Comparison of ENCODE assay signal across 15 cellular contexts in the genomic region with DNA sequence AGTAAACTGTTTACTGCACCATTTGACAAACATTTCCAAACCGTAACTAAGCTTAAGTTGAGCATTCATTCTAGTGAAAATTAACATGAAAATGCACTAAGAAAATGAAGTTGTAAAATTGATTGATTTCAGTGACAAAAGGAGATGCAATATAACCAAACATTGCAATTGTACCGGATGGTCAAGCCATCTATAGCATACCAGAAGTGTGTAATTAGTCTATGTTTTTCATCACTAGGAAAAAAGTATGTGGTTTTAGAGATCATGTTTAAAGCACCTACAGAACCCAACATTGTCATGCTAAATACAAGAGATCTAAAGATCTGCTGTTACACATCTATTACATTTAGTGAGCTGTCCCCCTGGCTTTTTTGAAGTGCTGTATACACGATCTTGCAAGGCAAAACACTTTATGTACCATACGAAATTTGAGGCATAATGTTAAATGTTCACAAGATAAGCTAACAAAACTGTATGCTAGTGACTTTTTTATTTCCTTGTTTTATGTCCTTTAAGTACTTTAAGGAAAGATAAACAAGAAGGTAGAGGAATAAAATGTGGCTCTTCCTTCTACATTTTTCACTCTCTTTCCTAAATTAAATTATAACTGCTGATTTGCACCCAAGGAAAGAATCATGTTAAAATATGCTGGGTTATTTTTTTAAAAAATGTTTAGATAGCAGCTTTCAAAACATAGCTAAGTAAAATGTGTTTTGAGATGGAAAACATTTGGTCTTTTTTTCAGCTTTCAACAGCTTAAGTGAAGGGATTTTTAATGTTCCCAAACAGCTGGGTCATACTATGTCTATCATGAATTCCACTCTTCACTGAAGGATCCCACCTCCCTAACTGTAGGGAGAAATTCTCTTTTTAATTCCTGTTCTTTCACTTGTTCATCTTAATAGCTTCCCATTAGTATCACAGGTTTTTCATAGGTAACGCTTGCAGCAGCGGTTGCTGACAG.
DNase-seq lines count a peak whose midpoint lies in the region; ATAC-seq and TF ChIP-seq lines count a peak whose summit lies in the region.
"Had no signal": no experiment of that assay in that cellular context is flagged by ENCODE, and none has a peak within 500 bp of the region (broad histone marks: within the 10 kb centered on the region; RNA-seq: fewer than 3 reads in every experiment).

No MANE protein-coding gene starts in this region.

- H3K4me1 ChIP-seq in heart right ventricle (peaks cover 0 to 16% (median 0%) of the 10 kb centered on the region in 9 donors), mucosa of descending colon (ENCODE audit: low read depth) (no peaks in the 10 kb centered on the region), A673 (ENCODE audit: insufficient read depth, low read length, poor library complexity, severe bottlenecking) (no peaks in the 10 kb centered on the region)
- H3K4me1 ChIP-seq: BLaER1 treated with 17β-estradiol and CSF1 and Interleukin-3, amounts not matched to agents 10 nM and 100 nM had no signal

- H3K27me3 ChIP-seq in heart right ventricle (no peaks in the 10 kb centered on the region), A673 (replicated peaks; ENCODE audit: insufficient read depth, low read depth, low read length, poor library complexity) (peaks cover 63% of the 10 kb centered on the region)
- H3K27me3 ChIP-seq: BLaER1 treated with 17β-estradiol and CSF1 and Interleukin-3, amounts not matched to agents 10 nM and 100 nM had no signal

- no peak for TF ChIP-seq CTCF in heart right ventricle (IDR thresholded peaks at IDR 0.05)
- no peak for TF ChIP-seq CTCF in mucosa of descending colon (IDR thresholded peaks at IDR 0.05)
- TF ChIP-seq CTCF in A673 (conservative IDR thresholded peaks at IDR 0.05; ENCODE audit: low read depth, low read length), result no peak

- peak; percentile 54 for ATAC-seq in left ventricle myocardium superior
- ATAC-seq in heart right ventricle, result no peak
- ATAC-seq in mucosa of descending colon, result peak; percentile 9
- ATAC-seq in GM21717 (IDR thresholded peaks at IDR 0.05; ENCODE audit: unreplicated experiment), result no peak
- ATAC-seq: HepG2 had no signal

- H3K36me3 ChIP-seq in heart right ventricle, result no peaks in the 10 kb centered on the region
- no peaks in the 10 kb centered on the region for H3K36me3 ChIP-seq in mucosa of descending colon (ENCODE audit: low read depth)
- H3K36me3 ChIP-seq in A673 (ENCODE audit: insufficient read depth, low read length, poor library complexity, severe bottlenecking), result no peaks in the 10 kb centered on the region
- H3K36me3 ChIP-seq: BLaER1 treated with 17β-estradiol and CSF1 and Interleukin-3, amounts not matched to agents 10 nM and 100 nM had no signal

- DNase-seq in left ventricle myocardium superior (no peak), heart right ventricle (no peak), HEK293T (ENCODE audit: extremely low spot score) (no peak), mucosa of descending colon (no peak), A673 (ENCODE audit: low spot score) (no peak), cerebellar nuclear complex (lab: John Stamatoyannopoulos, UW) (no peak)
- DNase-seq: Calu3; CD4-positive, CD25-positive, alpha-beta regulatory T cell; DMS 273 treated with DMSO at 0.1 percent for 48 hours; GM23248; H7; HFFc6 had no signal

- intact Hi-C loops in left ventricle myocardium superior (cut with micrococcal nuclease) (no loop called here), heart right ventricle (cut with DNase I) (no loop called here), mucosa of descending colon (cut with DNase I, micrococcal nuclease) (no loop called here), A673 (cut with micrococcal nuclease; ENCODE audit: unreplicated experiment) (no loop called here)

- H3K27ac ChIP-seq in heart right ventricle, result no peak overlapping the region
- no peak overlapping the region for H3K27ac ChIP-seq in A673 (ENCODE audit: low read depth, low read length, poor library complexity, severe bottlenecking)
- H3K27ac ChIP-seq: BLaER1 treated with 17β-estradiol and CSF1 and Interleukin-3, amounts not matched to agents 10 nM and 100 nM; GM23248 had no signal

- WGBS in heart right ventricle, 2 donors, result 80 to 83% methylated on average over 6 of the region's 6 CpGs

- H3K9me3 ChIP-seq in heart right ventricle, result no peaks in the 10 kb centered on the region
- H3K9me3 ChIP-seq in mucosa of descending colon, result no peaks in the 10 kb centered on the region
- H3K9me3 ChIP-seq in A673 (ENCODE audit: low read depth, low read length, poor library complexity, severe bottlenecking), result no peaks in the 10 kb centered on the region
- H3K9me3 ChIP-seq: BLaER1 treated with 17β-estradiol and CSF1 and Interleukin-3, amounts not matched to agents 10 nM and 100 nM had no signal

- CTCF ChIA-PET in HEK293T (lab: Yijun Ruan, JAX) (no interaction called here), A673 (lab: Charles Lee) (no interaction called here)

- H3K4me3 ChIP-seq in heart right ventricle (no peak overlapping the region), mucosa of descending colon (no peak overlapping the region), A673 (ENCODE audit: low read depth, low read length, poor library complexity, severe bottlenecking) (no peak overlapping the region)
- H3K4me3 ChIP-seq: BLaER1 treated with 17β-estradiol and CSF1 and Interleukin-3, amounts not matched to agents 10 nM and 100 nM; GM23248 had no signal

- no TSS peak for BruUV-seq in A673 (replicated peaks; lab: Mats Ljungman, UMichigan)

- POLR2A ChIA-PET in HEK293T (lab: Yijun Ruan, JAX), result no interaction called here
- POLR2A ChIA-PET in A673 (lab: Charles Lee; ENCODE audit: low non-redundant PET), result no interaction called here

TF ChIP-seq in HEK293T, 16 proteins besides CTCF, POLR2A, EP300 and RAD21:
- TF ChIP-seq NFRKB (IDR thresholded peaks at IDR 0.05) (no peak), L3MBTL2 (conservative IDR thresholded peaks at IDR 0.05) (no peak), TARDBP (IDR thresholded peaks at IDR 0.05) (no peak), BHLHE40 (IDR thresholded peaks at IDR 0.05; ENCODE audit: borderline replicate concordance) (no peak), ZNF384 (IDR thresholded peaks at IDR 0.05) (no peak), SP1 (IDR thresholded peaks at IDR 0.05) (no peak), ELF4 (IDR thresholded peaks at IDR 0.05) (no peak), ARNT (IDR thresholded peaks at IDR 0.05) (no peak), SUZ12 (IDR thresholded peaks at IDR 0.05) (no peak), FOXK2 (IDR thresholded peaks at IDR 0.05) (no peak), HDGF (IDR thresholded peaks at IDR 0.05; ENCODE audit: borderline replicate concordance) (no peak), CTBP1 (IDR thresholded peaks at IDR 0.05; ENCODE audit: borderline replicate concordance) (peak; percentile 41; the same call in 1 of the 2 replicates), FOXA1 (IDR thresholded peaks at IDR 0.05) (0 out of 2 replicates have a peak, but pooled peaks have one; percentile 38), FOXM1 (IDR thresholded peaks at IDR 0.05; ENCODE audit: borderline replicate concordance) (peak; percentile 19; the same call in 1 of the 2 replicates), LEF1 (IDR thresholded peaks at IDR 0.05; ENCODE audit: borderline replicate concordance) (0 out of 2 replicates have a peak, but pooled peaks have one; percentile 10)
- TF ChIP-seq, protein P1, sequence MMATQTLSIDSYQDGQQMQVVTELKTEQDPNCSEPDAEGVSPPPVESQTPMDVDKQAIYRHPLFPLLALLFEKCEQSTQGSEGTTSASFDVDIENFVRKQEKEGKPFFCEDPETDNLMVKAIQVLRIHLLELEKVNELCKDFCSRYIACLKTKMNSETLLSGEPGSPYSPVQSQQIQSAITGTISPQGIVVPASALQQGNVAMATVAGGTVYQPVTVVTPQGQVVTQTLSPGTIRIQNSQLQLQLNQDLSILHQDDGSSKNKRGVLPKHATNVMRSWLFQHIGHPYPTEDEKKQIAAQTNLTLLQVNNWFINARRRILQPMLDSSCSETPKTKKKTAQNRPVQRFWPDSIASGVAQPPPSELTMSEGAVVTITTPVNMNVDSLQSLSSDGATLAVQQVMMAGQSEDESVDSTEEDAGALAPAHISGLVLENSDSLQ (IDR thresholded peaks at IDR 0.05), result peak; percentile 72

Comparison
In these comparisons a context has a peak if more than half of its experiments do, and no peak if none do; other contexts are left out.
1. ATAC-seq: peak in left ventricle myocardium superior (single experiment) and mucosa of descending colon (single experiment); none in heart right ventricle (0 of 8) and GM21717 (single experiment).